In genomic region chr14:38250316-38250715, GRCh38 we compare ENCODE assay signal across 20 cellular contexts. TPM values are rescaled to one million over a fixed set of nuclear protein-coding genes. Genes with fewer than 3 reads are reported as not detected.
"Had no signal": no experiment of that assay in that cellular context is flagged by ENCODE, and none has a peak within 500 bp of the region (broad histone marks: within the 10 kb centered on the region; RNA-seq: fewer than 3 reads in every experiment).

No MANE protein-coding gene starts in this region.

- DNase-seq: activated B cell treated with CpG ODN at 0.5 μM for 24 hours; activated CD4-positive, alpha-beta T cell treated with anti-CD3 and anti-CD28 coated beads for 36 hours; activated CD4-positive, alpha-beta T cell treated with anti-CD3 and anti-CD28 coated beads, Interleukin-2, amount 50 U/mL, for 4 hours; activated CD8-positive, alpha-beta memory T cell treated with anti-CD3 and anti-CD28 coated beads for 24 hours; activated CD8-positive, alpha-beta memory T cell treated with anti-CD3 and anti-CD28 coated beads, Interleukin-2, amount 50 U/mL, for 4 hours; activated naive CD4-positive, alpha-beta T cell; activated T-cell treated with anti-CD3 and anti-CD28 coated beads, Interleukin-2, amount 50 U/mL, for 24 hours; effector memory CD8-positive, alpha-beta T cell; hippocampal formation; kidney glomerular epithelial cell; naive B cell; nucleus accumbens; sigmoid colon; stimulated activated CD4-positive, alpha-beta T cell treated with anti-CD3 and anti-CD28 coated beads, Interleukin-2, amount 100 ng/mL, for 48 hours; stimulated activated naive CD4-positive, alpha-beta T cell; T1000 had no signal

- H3K4me3 ChIP-seq: sigmoid colon had no signal

- H3K9me3 ChIP-seq: sigmoid colon had no signal

- H3K4me1 ChIP-seq: parathyroid adenoma had no signal

- H3K27ac ChIP-seq: parathyroid adenoma, sigmoid colon had no signal

- H3K79me2 ChIP-seq: parathyroid adenoma had no signal

- H2AFZ ChIP-seq: parathyroid adenoma had no signal

- H3K9ac ChIP-seq: parathyroid adenoma had no signal

- ATAC-seq: activated CD4-positive, alpha-beta T cell treated with anti-CD3 and anti-CD28 coated beads for 36 hours; activated T-helper 17 cell treated with anti-CD3 and anti-CD28 coated beads, Interleukin-2, amount 50 U/mL, for 72 hours; effector memory CD8-positive, alpha-beta T cell had no signal

- H3K36me3 ChIP-seq: sigmoid colon had no signal

RNA-seq across cellular contexts. Expression of gene CLEC14A, which starts 5.6 kb away (rescaled TPM):
- total RNA-seq: activated B cell treated with CpG ODN at 0.5 μM for 24 hours; activated CD4-positive, alpha-beta T cell treated with anti-CD3 and anti-CD28 coated beads for 36 hours; activated T-helper 17 cell treated with anti-CD3 and anti-CD28 coated beads, Interleukin-2, amount 50 U/mL, for 72 hours; astrocyte had no signal

RNA-seq across cellular contexts. Expression of gene SSTR1, which starts 42.6 kb away (rescaled TPM):
- total RNA-seq: activated B cell treated with CpG ODN at 0.5 μM for 24 hours; activated CD4-positive, alpha-beta T cell treated with anti-CD3 and anti-CD28 coated beads for 36 hours; activated T-helper 17 cell treated with anti-CD3 and anti-CD28 coated beads, Interleukin-2, amount 50 U/mL, for 72 hours; astrocyte; dermis microvascular lymphatic vessel endothelial cell had no signal
